In the genomic region with DNA sequence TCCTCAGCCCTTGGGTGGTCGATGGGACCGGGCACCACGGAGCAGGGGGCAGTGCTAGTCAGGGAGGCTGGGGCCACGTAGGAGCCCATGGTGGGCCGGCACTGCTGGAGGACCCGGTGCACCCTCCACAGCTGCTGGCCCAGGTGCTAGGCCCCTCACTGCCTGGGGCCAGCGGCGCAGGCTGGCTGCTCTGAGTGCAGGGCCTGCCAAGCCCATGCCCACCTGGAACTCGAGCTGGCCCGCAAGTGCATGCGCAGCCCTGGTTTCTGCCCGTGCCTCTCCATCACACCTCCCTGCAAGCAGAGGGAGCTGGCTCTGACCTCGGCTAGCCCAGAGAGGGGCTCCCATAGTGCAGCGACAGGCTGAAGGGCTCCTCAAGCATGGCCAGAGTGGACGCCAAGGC, we compare ENCODE assay signal across 31 cellular contexts.
"Had no signal": no experiment of that assay in that cellular context is flagged by ENCODE, and none has a peak within 500 bp of the region (broad histone marks: within the 10 kb centered on the region; RNA-seq: fewer than 3 reads in every experiment).

No MANE protein-coding gene starts in this region.

- H3K9me3 ChIP-seq: ascending aorta, breast epithelium had no signal

- H3K27me3 ChIP-seq: ascending aorta, breast epithelium, cardiac muscle cell, dorsolateral prefrontal cortex had no signal

- FAIRE-seq: frontal cortex had no signal

- H3K4me3 ChIP-seq: ascending aorta, breast epithelium, cardiac muscle cell, coronary artery, dorsolateral prefrontal cortex had no signal

- H3K36me3 ChIP-seq: ascending aorta, breast epithelium, cardiac muscle cell, WERI-Rb-1 had no signal

- H3K4me1 ChIP-seq: breast epithelium had no signal

- DNase-seq: activated B cell treated with CpG ODN at 0.5 μM for 24 hours; activated CD4-positive, alpha-beta memory T cell treated with anti-CD3 and anti-CD28 coated beads for 36 hours; activated CD4-positive, alpha-beta T cell treated with anti-CD3 and anti-CD28 coated beads for 36 hours; activated CD4-positive, alpha-beta T cell treated with anti-CD3 and anti-CD28 coated beads, Interleukin-2, amount 10 ng/mL, durations not matched to agents 24 days and 14 days; activated CD4-positive, CD25-positive, alpha-beta regulatory T cell treated with anti-CD3 and anti-CD28 coated beads, Interleukin-2, amount 50 U/mL, for 72 hours; activated CD8-positive, alpha-beta memory T cell treated with anti-CD3 and anti-CD28 coated beads, Interleukin-2, amount 10 ng/mL, durations not matched to agents 7 days and 5 days; activated CD8-positive, alpha-beta memory T cell treated with anti-CD3 and anti-CD28 coated beads, Interleukin-2, amount 50 U/mL, for 4 hours; activated CD8-positive, alpha-beta T cell treated with anti-CD3 and anti-CD28 coated beads, Interleukin-2, amount 10 ng/mL, durations not matched to agents 7 days and 5 days; activated effector memory CD4-positive, alpha-beta T cell treated with anti-CD3 and anti-CD28 coated beads, Interleukin-2, amount 50 U/mL, for 16 hours; activated naive CD4-positive, alpha-beta T cell; activated naive CD4-positive, alpha-beta T cell treated with anti-CD3 and anti-CD28 coated beads, Interleukin-2, amount 10 ng/mL, durations not matched to agents 7 days and 5 days; activated naive CD8-positive, alpha-beta T cell treated with anti-CD3 and anti-CD28 coated beads, Interleukin-2, amount 10 ng/mL, durations not matched to agents 7 days and 5 days; activated T-cell treated with anti-CD3 and anti-CD28 coated beads, Interleukin-2, amount 50 U/mL, for 1 hour; activated T-cell treated with anti-CD3 and anti-CD28 coated beads, Interleukin-2, amount 50 U/mL, for 48 hours; central memory CD4-positive, alpha-beta T cell; cerebellar nuclear complex; dorsolateral prefrontal cortex; effector memory CD4-positive, alpha-beta T cell; endodermal cell; foreskin fibroblast; T-helper 1 cell; T-helper 17 cell; T1000; WERI-Rb-1 had no signal

- ATAC-seq: activated CD4-positive, alpha-beta T cell treated with anti-CD3 and anti-CD28 coated beads for 36 hours; activated CD8-positive, alpha-beta memory T cell treated with anti-CD3 and anti-CD28 coated beads, Interleukin-2, amount 10 ng/mL, durations not matched to agents 7 days and 5 days; activated CD8-positive, alpha-beta T cell treated with anti-CD3 and anti-CD28 coated beads, Interleukin-2, amount 10 ng/mL, durations not matched to agents 7 days and 5 days; activated naive CD4-positive, alpha-beta T cell treated with anti-CD3 and anti-CD28 coated beads, Interleukin-2, amount 50 U/mL, for 72 hours; esophagus mucosa; T-helper 17 cell had no signal

- H3K27ac ChIP-seq: ascending aorta, breast epithelium, cardiac muscle cell, coronary artery, dorsolateral prefrontal cortex, WERI-Rb-1 had no signal
